In the genomic region with DNA sequence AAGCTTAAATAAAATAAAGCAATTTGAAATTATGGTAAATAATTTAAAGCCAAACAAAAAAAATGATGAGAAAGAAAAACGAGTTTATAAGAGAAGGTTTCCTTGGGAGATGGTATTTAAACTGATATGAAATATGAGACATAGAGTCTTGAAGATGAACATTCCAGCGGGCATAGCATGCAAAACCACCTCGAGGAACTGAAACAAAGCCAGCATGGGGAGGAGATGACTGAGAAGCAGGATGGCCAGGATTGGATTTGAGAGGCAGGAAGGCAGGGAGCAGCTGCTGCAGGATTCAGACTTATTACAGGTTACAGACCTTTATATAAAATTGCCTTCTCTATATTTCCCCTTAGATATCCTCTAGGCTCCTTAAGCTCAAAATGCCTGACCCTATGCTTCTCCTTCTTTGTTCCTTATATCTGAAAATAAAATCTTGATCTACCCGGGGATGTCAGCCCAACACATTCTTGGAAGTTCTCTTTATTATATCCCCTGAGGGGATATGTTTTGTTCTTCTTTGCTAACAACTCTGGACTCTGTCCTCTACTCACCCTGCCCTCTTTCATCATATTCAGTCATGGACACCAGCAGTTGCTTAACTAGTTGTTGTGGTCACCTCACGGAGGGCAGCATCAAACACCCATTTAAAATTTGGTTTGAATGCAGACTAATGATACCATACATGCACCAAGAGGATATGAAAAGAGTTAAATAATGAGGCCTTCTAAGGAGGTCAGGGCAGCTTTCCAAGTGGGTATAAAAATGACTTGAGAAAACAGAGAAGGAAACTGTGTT, we compare ENCODE assay signal across 1 cellular context.
TF ChIP-seq lines count a peak whose summit lies in the region.

No MANE protein-coding gene starts in this region.

TF ChIP-seq in GM23338, 12 proteins besides CTCF, POLR2A, EP300 and RAD21 (continued from another document):
- TF ChIP-seq, protein P1, sequence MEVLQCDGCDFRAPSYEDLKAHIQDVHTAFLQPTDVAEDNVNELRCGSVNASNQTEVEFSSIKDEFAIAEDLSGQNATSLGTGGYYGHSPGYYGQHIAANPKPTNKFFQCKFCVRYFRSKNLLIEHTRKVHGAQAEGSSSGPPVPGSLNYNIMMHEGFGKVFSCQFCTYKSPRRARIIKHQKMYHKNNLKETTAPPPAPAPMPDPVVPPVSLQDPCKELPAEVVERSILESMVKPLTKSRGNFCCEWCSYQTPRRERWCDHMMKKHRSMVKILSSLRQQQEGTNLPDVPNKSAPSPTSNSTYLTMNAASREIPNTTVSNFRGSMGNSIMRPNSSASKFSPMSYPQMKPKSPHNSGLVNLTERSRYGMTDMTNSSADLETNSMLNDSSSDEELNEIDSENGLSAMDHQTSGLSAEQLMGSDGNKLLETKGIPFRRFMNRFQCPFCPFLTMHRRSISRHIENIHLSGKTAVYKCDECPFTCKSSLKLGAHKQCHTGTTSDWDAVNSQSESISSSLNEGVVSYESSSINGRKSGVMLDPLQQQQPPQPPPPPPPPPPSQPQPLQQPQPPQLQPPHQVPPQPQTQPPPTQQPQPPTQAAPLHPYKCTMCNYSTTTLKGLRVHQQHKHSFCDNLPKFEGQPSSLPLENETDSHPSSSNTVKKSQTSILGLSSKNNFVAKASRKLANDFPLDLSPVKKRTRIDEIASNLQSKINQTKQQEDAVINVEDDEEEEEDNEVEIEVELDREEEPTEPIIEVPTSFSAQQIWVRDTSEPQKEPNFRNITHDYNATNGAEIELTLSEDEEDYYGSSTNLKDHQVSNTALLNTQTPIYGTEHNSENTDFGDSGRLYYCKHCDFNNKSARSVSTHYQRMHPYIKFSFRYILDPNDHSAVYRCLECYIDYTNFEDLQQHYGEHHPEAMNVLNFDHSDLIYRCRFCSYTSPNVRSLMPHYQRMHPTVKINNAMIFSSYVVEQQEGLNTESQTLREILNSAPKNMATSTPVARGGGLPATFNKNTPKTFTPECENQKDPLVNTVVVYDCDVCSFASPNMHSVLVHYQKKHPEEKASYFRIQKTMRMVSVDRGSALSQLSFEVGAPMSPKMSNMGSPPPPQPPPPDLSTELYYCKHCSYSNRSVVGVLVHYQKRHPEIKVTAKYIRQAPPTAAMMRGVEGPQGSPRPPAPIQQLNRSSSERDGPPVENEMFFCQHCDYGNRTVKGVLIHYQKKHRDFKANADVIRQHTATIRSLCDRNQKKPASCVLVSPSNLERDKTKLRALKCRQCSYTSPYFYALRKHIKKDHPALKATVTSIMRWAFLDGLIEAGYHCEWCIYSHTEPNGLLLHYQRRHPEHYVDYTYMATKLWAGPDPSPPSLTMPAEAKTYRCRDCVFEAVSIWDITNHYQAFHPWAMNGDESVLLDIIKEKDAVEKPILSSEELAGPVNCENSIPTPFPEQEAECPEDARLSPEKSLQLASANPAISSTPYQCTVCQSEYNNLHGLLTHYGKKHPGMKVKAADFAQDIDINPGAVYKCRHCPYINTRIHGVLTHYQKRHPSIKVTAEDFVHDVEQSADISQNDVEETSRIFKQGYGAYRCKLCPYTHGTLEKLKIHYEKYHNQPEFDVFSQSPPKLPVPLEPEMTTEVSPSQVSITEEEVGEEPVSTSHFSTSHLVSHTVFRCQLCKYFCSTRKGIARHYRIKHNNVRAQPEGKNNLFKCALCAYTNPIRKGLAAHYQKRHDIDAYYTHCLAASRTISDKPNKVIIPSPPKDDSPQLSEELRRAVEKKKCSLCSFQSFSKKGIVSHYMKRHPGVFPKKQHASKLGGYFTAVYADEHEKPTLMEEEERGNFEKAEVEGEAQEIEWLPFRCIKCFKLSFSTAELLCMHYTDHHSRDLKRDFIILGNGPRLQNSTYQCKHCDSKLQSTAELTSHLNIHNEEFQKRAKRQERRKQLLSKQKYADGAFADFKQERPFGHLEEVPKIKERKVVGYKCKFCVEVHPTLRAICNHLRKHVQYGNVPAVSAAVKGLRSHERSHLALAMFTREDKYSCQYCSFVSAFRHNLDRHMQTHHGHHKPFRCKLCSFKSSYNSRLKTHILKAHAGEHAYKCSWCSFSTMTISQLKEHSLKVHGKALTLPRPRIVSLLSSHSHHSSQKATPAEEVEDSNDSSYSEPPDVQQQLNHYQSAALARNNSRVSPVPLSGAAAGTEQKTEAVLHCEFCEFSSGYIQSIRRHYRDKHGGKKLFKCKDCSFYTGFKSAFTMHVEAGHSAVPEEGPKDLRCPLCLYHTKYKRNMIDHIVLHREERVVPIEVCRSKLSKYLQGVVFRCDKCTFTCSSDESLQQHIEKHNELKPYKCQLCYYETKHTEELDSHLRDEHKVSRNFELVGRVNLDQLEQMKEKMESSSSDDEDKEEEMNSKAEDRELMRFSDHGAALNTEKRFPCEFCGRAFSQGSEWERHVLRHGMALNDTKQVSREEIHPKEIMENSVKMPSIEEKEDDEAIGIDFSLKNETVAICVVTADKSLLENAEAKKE (CRISPR knock-in tag; IDR thresholded peaks at IDR 0.05), result no peak
- TF ChIP-seq EZH2phosphoT487 (IDR thresholded peaks at IDR 0.05; ENCODE audit: unreplicated experiment) (no peak), CREB1 (CRISPR knock-in tag; IDR thresholded peaks at IDR 0.05; ENCODE audit: low read depth) (no peak), EZH2 (IDR thresholded peaks at IDR 0.05; ENCODE audit: low read depth, unreplicated experiment) (no peak), JUNB (IDR thresholded peaks at IDR 0.05; ENCODE audit: unreplicated experiment) (no peak), STAT1 (IDR thresholded peaks at IDR 0.05; ENCODE audit: unreplicated experiment) (no peak), ZNF331 (CRISPR knock-in tag; IDR thresholded peaks at IDR 0.05; ENCODE audit: low read depth) (no peak), ZNF114 (CRISPR knock-in tag; IDR thresholded peaks at IDR 0.05) (no peak)
- TF ChIP-seq, protein P2, sequence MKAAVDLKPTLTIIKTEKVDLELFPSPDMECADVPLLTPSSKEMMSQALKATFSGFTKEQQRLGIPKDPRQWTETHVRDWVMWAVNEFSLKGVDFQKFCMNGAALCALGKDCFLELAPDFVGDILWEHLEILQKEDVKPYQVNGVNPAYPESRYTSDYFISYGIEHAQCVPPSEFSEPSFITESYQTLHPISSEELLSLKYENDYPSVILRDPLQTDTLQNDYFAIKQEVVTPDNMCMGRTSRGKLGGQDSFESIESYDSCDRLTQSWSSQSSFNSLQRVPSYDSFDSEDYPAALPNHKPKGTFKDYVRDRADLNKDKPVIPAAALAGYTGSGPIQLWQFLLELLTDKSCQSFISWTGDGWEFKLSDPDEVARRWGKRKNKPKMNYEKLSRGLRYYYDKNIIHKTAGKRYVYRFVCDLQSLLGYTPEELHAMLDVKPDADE (IDR thresholded peaks at IDR 0.05), result no peak
- TF ChIP-seq, protein P3, sequence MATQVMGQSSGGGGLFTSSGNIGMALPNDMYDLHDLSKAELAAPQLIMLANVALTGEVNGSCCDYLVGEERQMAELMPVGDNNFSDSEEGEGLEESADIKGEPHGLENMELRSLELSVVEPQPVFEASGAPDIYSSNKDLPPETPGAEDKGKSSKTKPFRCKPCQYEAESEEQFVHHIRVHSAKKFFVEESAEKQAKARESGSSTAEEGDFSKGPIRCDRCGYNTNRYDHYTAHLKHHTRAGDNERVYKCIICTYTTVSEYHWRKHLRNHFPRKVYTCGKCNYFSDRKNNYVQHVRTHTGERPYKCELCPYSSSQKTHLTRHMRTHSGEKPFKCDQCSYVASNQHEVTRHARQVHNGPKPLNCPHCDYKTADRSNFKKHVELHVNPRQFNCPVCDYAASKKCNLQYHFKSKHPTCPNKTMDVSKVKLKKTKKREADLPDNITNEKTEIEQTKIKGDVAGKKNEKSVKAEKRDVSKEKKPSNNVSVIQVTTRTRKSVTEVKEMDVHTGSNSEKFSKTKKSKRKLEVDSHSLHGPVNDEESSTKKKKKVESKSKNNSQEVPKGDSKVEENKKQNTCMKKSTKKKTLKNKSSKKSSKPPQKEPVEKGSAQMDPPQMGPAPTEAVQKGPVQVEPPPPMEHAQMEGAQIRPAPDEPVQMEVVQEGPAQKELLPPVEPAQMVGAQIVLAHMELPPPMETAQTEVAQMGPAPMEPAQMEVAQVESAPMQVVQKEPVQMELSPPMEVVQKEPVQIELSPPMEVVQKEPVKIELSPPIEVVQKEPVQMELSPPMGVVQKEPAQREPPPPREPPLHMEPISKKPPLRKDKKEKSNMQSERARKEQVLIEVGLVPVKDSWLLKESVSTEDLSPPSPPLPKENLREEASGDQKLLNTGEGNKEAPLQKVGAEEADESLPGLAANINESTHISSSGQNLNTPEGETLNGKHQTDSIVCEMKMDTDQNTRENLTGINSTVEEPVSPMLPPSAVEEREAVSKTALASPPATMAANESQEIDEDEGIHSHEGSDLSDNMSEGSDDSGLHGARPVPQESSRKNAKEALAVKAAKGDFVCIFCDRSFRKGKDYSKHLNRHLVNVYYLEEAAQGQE (IDR thresholded peaks at IDR 0.05; ENCODE audit: unreplicated experiment), result no peak
